8 cellular contexts compared by ENCODE assay signal in the genomic region with DNA sequence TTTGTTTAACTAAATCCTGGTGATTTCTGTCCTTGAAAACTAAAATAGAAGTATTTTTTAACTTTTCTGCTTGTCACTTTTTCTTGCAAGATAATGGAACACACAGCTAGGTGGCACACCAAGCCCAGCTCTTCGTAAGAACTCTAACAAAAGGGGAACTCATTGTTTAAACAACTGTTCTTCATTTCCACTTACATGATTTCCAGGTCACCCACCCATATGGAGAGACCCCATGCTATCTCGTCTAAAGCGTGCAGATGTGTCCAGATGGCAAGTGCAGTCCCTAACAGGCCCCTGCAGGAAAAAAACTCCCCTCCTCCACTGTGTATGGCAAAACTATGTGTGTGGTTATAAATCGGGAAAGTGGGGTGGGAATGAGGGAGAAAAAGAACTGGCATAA. TPM values are rescaled to one million over a fixed set of nuclear protein-coding genes. Genes with fewer than 3 reads are reported as not detected.
DNase-seq lines count a peak whose midpoint lies in the region; ATAC-seq and TF ChIP-seq lines count a peak whose summit lies in the region.

No MANE protein-coding gene starts in this region.

- H3K9me3 ChIP-seq in Karpas-422 (ENCODE audit: low read length) = no peaks in the 10 kb centered on the region

- H3K36me3 ChIP-seq in Karpas-422 (ENCODE audit: insufficient read depth, low read length) = no peaks in the 10 kb centered on the region

- no peak overlapping the region for H3K9ac ChIP-seq in Karpas-422 (ENCODE audit: low read length)

- H3K4me1 ChIP-seq in Karpas-422 (ENCODE audit: low read length) = peaks cover 8% of the 10 kb centered on the region

- no peak overlapping the region for H3K4me2 ChIP-seq in Karpas-422 (ENCODE audit: low read depth, low read length, poor library complexity, severe bottlenecking)

- H3K27me3 ChIP-seq in Karpas-422 (ENCODE audit: low read length) = no peaks in the 10 kb centered on the region

- no peaks in the 10 kb centered on the region for H3K79me2 ChIP-seq in Karpas-422 (ENCODE audit: low read length)

- DNase-seq in NCI-H1436 (lab: John Stamatoyannopoulos, UW) (peak; percentile 11), NCI-H1436 treated with DMSO at 0.1 percent for 48 hours (lab: John Stamatoyannopoulos, UW) (no peak), Karpas-422 (peak; percentile 74), UCSD-AML1 (lab: John Stamatoyannopoulos, UW; ENCODE audit: unreplicated experiment) (peak; percentile 14), fibroblast of mammary gland (ENCODE audit: low read depth) (peak; percentile 66), smooth muscle cell of the brain vasculature (ENCODE audit: low read depth, low spot score) (peak; percentile 75)

- H3K27ac ChIP-seq in Karpas-422 (ENCODE audit: low read length) = no peak overlapping the region

- H3K4me3 ChIP-seq in Karpas-422 (ENCODE audit: low read length) = no peak overlapping the region
- H3K4me3 ChIP-seq in fibroblast of mammary gland (ENCODE audit: control insufficient read depth, low read depth, low read length) = no peak overlapping the region

- no peaks in the 10 kb centered on the region for H3K9me2 ChIP-seq in Karpas-422 (replicated peaks; ENCODE audit: insufficient read depth, low read length)

- TF ChIP-seq CTCF in fibroblast of mammary gland (conservative IDR thresholded peaks at IDR 0.05; ENCODE audit: control insufficient read depth, insufficient read depth, low read depth, low read length) = peak; percentile 45

- no peaks in the 10 kb centered on the region for H4K20me1 ChIP-seq in Karpas-422 (ENCODE audit: insufficient read depth, low read depth, low read length)

- 0 out of 2 replicates have a peak overlapping the region, but pooled peaks have one; percentile 38 for H2AFZ ChIP-seq in Karpas-422 (ENCODE audit: low read length)

- ATAC-seq in HG03280 (IDR thresholded peaks at IDR 0.05; ENCODE audit: unreplicated experiment) (no peak), HG02571 (IDR thresholded peaks at IDR 0.05; ENCODE audit: unreplicated experiment) (no peak)

RNA-seq across cellular contexts. Expression of a gene that starts 43.3 kb away (rescaled TPM):
- total RNA-seq in Karpas-422 (2014; rRNA removed; shearing (Covaris generic); ENCODE audit: low replicate concordance) = 1.5 and 1.7 TPM in 2 replicates

RNA-seq across cellular contexts. Expression of a gene that starts 45.9 kb away (rescaled TPM):
- 327 and 334 TPM in 2 replicates for total RNA-seq in Karpas-422 (2014; rRNA removed; shearing (Covaris generic); ENCODE audit: low replicate concordance)
